ENCODE assay signal across 8 cellular contexts in the genomic region with DNA sequence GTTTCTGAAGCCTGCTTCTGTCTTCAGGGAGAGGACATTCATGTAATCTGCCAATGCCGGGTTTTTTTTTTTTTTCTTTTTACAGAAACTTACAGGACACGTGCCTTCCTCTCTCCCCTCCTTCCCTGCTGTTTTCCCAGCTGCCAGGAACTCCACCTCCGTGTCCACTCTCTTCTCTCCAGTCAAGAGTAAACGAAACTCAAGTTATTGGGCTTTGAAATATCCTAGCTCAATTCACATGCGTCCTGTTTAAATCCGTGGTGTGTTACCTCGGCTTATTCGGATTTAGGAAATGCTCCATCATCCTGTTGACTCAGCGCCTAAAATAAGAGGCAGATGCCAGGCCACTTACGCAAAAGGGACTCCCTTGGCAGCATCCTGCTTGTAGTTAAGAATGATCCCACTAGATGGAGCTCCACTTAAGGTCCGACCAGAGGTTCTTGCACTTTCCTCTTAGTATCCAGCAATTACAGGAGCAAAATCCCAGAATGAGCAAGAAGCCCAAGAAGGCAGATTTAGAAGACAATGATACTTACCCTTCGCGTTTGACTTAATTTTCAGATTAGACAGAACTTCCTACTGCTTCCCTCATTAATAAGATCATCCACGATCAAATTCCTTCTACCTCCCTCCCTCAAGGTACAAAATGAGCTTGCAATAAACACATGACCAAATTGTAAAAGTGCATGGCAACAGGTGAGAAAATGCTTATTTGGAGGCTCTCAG.
DNase-seq lines count a peak whose midpoint lies in the region; ATAC-seq, FAIRE-seq and TF ChIP-seq lines count a peak whose summit lies in the region.

No MANE protein-coding gene starts in this region.

- H3K36me3 ChIP-seq in small intestine (ENCODE audit: control insufficient read depth in 2 of 2, insufficient read depth in 2 of 2, low read length in 2 of 2) = no peaks in the 10 kb centered on the region

- POLR2A ChIA-PET in activated B cell treated with CpG ODN at 0.5 μM for 24 hours (lab: Charles Lee) = no interaction called here

- DNase-seq in NCI-H345 treated with DMSO at 0.1 percent for 48 hours (lab: John Stamatoyannopoulos, UW; ENCODE audit: unreplicated experiment) = peak; percentile 92
- no peak for DNase-seq in activated B cell treated with CpG ODN at 0.5 μM for 24 hours
- DNase-seq in chondrocyte (ENCODE audit: low spot score) = no peak
- peak; percentile 97 for DNase-seq in inferior parietal cortex (ENCODE audit: extremely low spot score)
- DNase-seq in small intestine = peak; percentile 90

- CTCF ChIA-PET in activated B cell treated with CpG ODN at 0.5 μM for 24 hours (lab: Charles Lee) = interaction anchor here (0.7 to 1.9 kb wide), 16 partner anchors 9 to 177 kb away, joined by 3 to 10 read pairs (median 3); partner anchors contain the start of gene ZCCHC2

- H3K4me1 Mint-ChIP-seq in activated B cell treated with CpG ODN at 0.5 μM for 24 hours = peaks cover 10% of the 10 kb centered on the region
- H3K4me1 Mint-ChIP-seq in chondrocyte (ENCODE audit: low read depth) = peaks cover 19% of the 10 kb centered on the region

- H3K4me1 ChIP-seq in small intestine (ENCODE audit: control insufficient read depth in 2 of 2, insufficient read depth in 1 of 2, low read depth in 1 of 2, low read length in 1 of 2) = peaks cover 2 to 10% of the 10 kb centered on the region in 2 donors

- 3 to 9% (median 7%) methylated on average over 14 of the region's 14 CpGs for WGBS in small intestine, 3 donors

- ATAC-seq in HG03342 (IDR thresholded peaks at IDR 0.05; ENCODE audit: unreplicated experiment) (peak; percentile 68), activated B cell treated with CpG ODN at 0.5 μM for 24 hours (ENCODE audit: low read depth) (no peak), GM21717 (IDR thresholded peaks at IDR 0.05; ENCODE audit: unreplicated experiment) (no peak)

- TF ChIP-seq CTCF in activated B cell treated with CpG ODN at 0.5 μM for 24 hours (IDR thresholded peaks at IDR 0.05) = peak; percentile 50
- peak; percentile 92 for TF ChIP-seq CTCF in chondrocyte (IDR thresholded peaks at IDR 0.05)

- H3K9me3 Mint-ChIP-seq in activated B cell treated with CpG ODN at 0.5 μM for 24 hours (peaks cover 8% of the 10 kb centered on the region), chondrocyte (ENCODE audit: low read depth) (peaks cover 6% of the 10 kb centered on the region)

- no peak overlapping the region for H3K27ac Mint-ChIP-seq in activated B cell treated with CpG ODN at 0.5 μM for 24 hours
- peak overlapping the region; percentile 95 for H3K27ac Mint-ChIP-seq in chondrocyte (ENCODE audit: unreplicated experiment)

- intact Hi-C loops in activated B cell treated with CpG ODN at 0.5 μM for 24 hours (cut with micrococcal nuclease) = loop anchor here (1.0 to 5.0 kb wide), 5 partner anchors 97 to 557 kb away; partner anchors contain the start of gene PHLPP1

- peaks cover 3% of the 10 kb centered on the region for H3K27me3 Mint-ChIP-seq in activated B cell treated with CpG ODN at 0.5 μM for 24 hours
- H3K27me3 Mint-ChIP-seq in chondrocyte (ENCODE audit: low read depth) = no peaks in the 10 kb centered on the region

- no peak overlapping the region for H3K4me3 ChIP-seq in small intestine (ENCODE audit: low read depth in 1 of 2, low read length in 2 of 2)

- H3K27ac ChIP-seq in small intestine (ENCODE audit: low read depth in 1 of 2, low read length in 1 of 2) = peak overlapping the region in 1 of 2 donors; percentile 32

- no peaks in the 10 kb centered on the region for H3K36me3 Mint-ChIP-seq in activated B cell treated with CpG ODN at 0.5 μM for 24 hours (ENCODE audit: low read depth)
- peaks cover 2% of the 10 kb centered on the region for H3K36me3 Mint-ChIP-seq in chondrocyte (ENCODE audit: low read depth)

- FAIRE-seq in G401.6 (lab: Jason Lieb, UNC) (peak; percentile 97), small intestine (lab: Jason Lieb, UNC) (no peak)

- H3K9me3 ChIP-seq in small intestine (ENCODE audit: control insufficient read depth, low read depth) = no peaks in the 10 kb centered on the region

- H3K4me3 Mint-ChIP-seq in activated B cell treated with CpG ODN at 0.5 μM for 24 hours (no peak overlapping the region), chondrocyte (ENCODE audit: unreplicated experiment) (peak overlapping the region; percentile 71)

- no peaks in the 10 kb centered on the region for H3K27me3 ChIP-seq in small intestine (ENCODE audit: control insufficient read depth in 2 of 2, insufficient read depth in 2 of 2, low read length in 2 of 2)

Comparison
In these comparisons a context has a peak if more than half of its experiments do, and no peak if none do; other contexts are left out.
1. DNase-seq: peak in NCI-H345 treated with DMSO at 0.1 percent for 48 hours (single experiment), inferior parietal cortex (single experiment) and small intestine (single experiment); none in activated B cell treated with CpG ODN at 0.5 μM for 24 hours (single experiment) and chondrocyte (single experiment).